9 cellular contexts compared by ENCODE assay signal in the genomic region with DNA sequence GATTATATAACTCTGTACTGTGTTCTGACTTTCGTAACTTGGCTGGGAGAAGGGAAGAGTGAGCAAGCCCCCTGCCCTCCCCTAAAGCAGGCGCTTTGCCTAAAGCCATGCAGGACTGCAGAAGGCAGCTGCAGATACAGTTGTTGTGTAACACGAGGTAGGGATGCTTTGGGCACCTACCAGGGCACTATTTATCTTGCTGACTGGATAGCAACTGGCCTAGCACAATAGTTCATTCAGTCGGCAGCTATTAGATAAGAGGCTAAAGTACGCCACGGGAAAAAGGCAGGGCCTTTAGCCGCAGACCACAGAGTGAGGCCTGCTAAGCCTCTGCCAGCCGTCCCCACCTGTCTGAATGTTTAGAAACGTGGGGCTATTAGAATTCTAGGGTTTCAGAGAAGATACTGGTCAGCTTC.
DNase-seq lines count a peak whose midpoint lies in the region; ATAC-seq, FAIRE-seq and TF ChIP-seq lines count a peak whose summit lies in the region.
"Had no signal": no experiment of that assay in that cellular context is flagged by ENCODE, and none has a peak within 500 bp of the region (broad histone marks: within the 10 kb centered on the region; RNA-seq: fewer than 3 reads in every experiment).

No MANE protein-coding gene starts in this region.

- TF ChIP-seq POLR2A in endothelial cell of umbilical vein (IDR thresholded peaks at IDR 0.05; ENCODE audit: low read depth, low read length) (no peak), testis (IDR thresholded peaks at IDR 0.05) (no peak)

- POLR2A ChIA-PET in endothelial cell of umbilical vein (lab: Charles Lee) = no interaction called here

- 56 to 68% methylated on average over 9 of the region's 9 CpGs for WGBS in testis, 2 donors

- peaks cover 3 to 10% of the 10 kb centered on the region in 2 experiments for H3K36me3 ChIP-seq in endothelial cell of umbilical vein (ENCODE audit: control insufficient read depth in 2 of 2, extremely low read depth in 1 of 2, insufficient read depth in 2 of 2, low read length in 2 of 2)
- peaks cover 10 to 27% of the 10 kb centered on the region in 2 donors for H3K36me3 ChIP-seq in mucosa of rectum (ENCODE audit: control insufficient read depth in 2 of 2, insufficient read depth in 2 of 2, low read length in 2 of 2)
- no peaks in the 10 kb centered on the region for H3K36me3 ChIP-seq in testis (ENCODE audit: low read depth, missing control alignments)

- intact Hi-C loops in endothelial cell of umbilical vein (cut with micrococcal nuclease) = loop anchor here (5.0 kb wide), 1 partner anchor 177 kb away; no protein-coding TSS in a partner anchor
- intact Hi-C loops in testis (cut with DNase I; ENCODE audit: low total_unique reads) = no loop called here

- no peaks in the 10 kb centered on the region for H3K27me3 ChIP-seq in endothelial cell of umbilical vein (ENCODE audit: control insufficient read depth in 2 of 2, insufficient read depth in 2 of 2, low read length in 2 of 2)
- H3K27me3 ChIP-seq in mucosa of rectum (ENCODE audit: control insufficient read depth in 2 of 2, insufficient read depth in 2 of 2, low read length in 2 of 2) = no peaks in the 10 kb centered on the region
- no peaks in the 10 kb centered on the region for H3K27me3 ChIP-seq in testis

- H3K4me1 ChIP-seq in endothelial cell of umbilical vein (ENCODE audit: control insufficient read depth, extremely low read depth, insufficient read depth, low read length) = peaks cover 27% of the 10 kb centered on the region
- peaks cover 0 to 17% of the 10 kb centered on the region in 2 donors for H3K4me1 ChIP-seq in mucosa of rectum (ENCODE audit: control insufficient read depth in 2 of 2, insufficient read depth in 2 of 2, low read length in 2 of 2)
- no peaks in the 10 kb centered on the region for H3K4me1 ChIP-seq in testis

- no TSS peak for BruUV-seq in endothelial cell of umbilical vein (replicated peaks; lab: Mats Ljungman, UMichigan)

- H2AFZ ChIP-seq in endothelial cell of umbilical vein (ENCODE audit: low read depth, low read length) = no peak overlapping the region

- H3K4me3 ChIP-seq in endothelial cell of umbilical vein (replicated peaks in 1 of 3; ENCODE audit: insufficient read depth in 1 of 3, low read depth in 1 of 3, low read length in 3 of 3) (no peak overlapping the region), mucosa of rectum (ENCODE audit: low read length in 2 of 2) (no peak overlapping the region), testis (no peak overlapping the region)

- FAIRE-seq in endothelial cell of umbilical vein (lab: Jason Lieb, UNC) = no peak
- FAIRE-seq: colon had no signal

- H4K20me1 ChIP-seq in endothelial cell of umbilical vein (replicated peaks; ENCODE audit: control insufficient read depth, extremely low read depth, insufficient read depth, low read length) = no peaks in the 10 kb centered on the region

- no peak for TF ChIP-seq CTCF in endothelial cell of umbilical vein (IDR thresholded peaks at IDR 0.05; ENCODE audit: extremely low read depth in 1 of 2, insufficient read depth in 1 of 2, low read depth in 1 of 2, low read length in 2 of 2)
- TF ChIP-seq CTCF in testis (IDR thresholded peaks at IDR 0.05) = no peak

- no peaks in the 10 kb centered on the region for H3K9me3 ChIP-seq in endothelial cell of umbilical vein (replicated peaks; ENCODE audit: control insufficient read depth, insufficient read depth, low read length)
- H3K9me3 ChIP-seq in mucosa of rectum (ENCODE audit: control insufficient read depth in 2 of 2, low read length in 2 of 2) = no peaks in the 10 kb centered on the region
- no peaks in the 10 kb centered on the region for H3K9me3 ChIP-seq in testis

- DNase-seq in NCI-H82 treated with DMSO at 0.1 percent for 48 hours (lab: John Stamatoyannopoulos, UW; ENCODE audit: unreplicated experiment) (peak; percentile 79), endothelial cell of umbilical vein (ENCODE audit: low read depth, low spot score) (peak; percentile 29), testis (peak; percentile 44), NCI-H1092 treated with DMSO at 0.1 percent for 48 hours (lab: John Stamatoyannopoulos, UW) (no peak)
- DNase-seq in stimulated activated CD4-positive, alpha-beta T cell treated with anti-CD3 and anti-CD28 coated beads, Interleukin-4, amount 100 ng/mL, for 24 hours = no peak
- DNase-seq in stimulated activated CD4-positive, alpha-beta T cell treated with anti-CD3 and anti-CD28 coated beads, Interleukin-4, amount 100 ng/mL, for 4 hours = no peak

- H3K79me2 ChIP-seq in endothelial cell of umbilical vein (ENCODE audit: control insufficient read depth, insufficient read depth, low read length) = no peaks in the 10 kb centered on the region

- ATAC-seq in GM18520 (IDR thresholded peaks at IDR 0.05; ENCODE audit: unreplicated experiment) = no peak

- dilution Hi-C loops in endothelial cell of umbilical vein (cut with MboI; ENCODE audit: extremely low pct_ligation_motif_present, low sequenced_read_pairs) = no loop called here

- CTCF ChIA-PET in endothelial cell of umbilical vein (lab: Charles Lee) = interaction anchor here (1.8 to 1.9 kb wide), 2 partner anchors 10 to 177 kb away, joined by 6 to 8 read pairs; no protein-coding TSS in a partner anchor

- no peaks in the 10 kb centered on the region for H3K9me1 ChIP-seq in endothelial cell of umbilical vein (replicated peaks; ENCODE audit: control insufficient read depth, extremely low read depth, insufficient read depth, low read length)

- peak overlapping the region; percentile 1 for H3K9ac ChIP-seq in endothelial cell of umbilical vein (replicated peaks; ENCODE audit: extremely low read depth, insufficient read depth, low read length)
- H3K9ac ChIP-seq in mucosa of rectum (ENCODE audit: low read depth in 1 of 2, low read length in 2 of 2) = peak overlapping the region in 1 of 2 donors; percentile 22

- H3K4me2 ChIP-seq in endothelial cell of umbilical vein (ENCODE audit: insufficient read depth, low read length) = peak overlapping the region; percentile 84

- H3K27ac ChIP-seq in endothelial cell of umbilical vein (ENCODE audit: insufficient read depth, low read depth, low read length) (peak overlapping the region; percentile 66), mucosa of rectum (ENCODE audit: low read depth in 2 of 2, low read length in 2 of 2) (peak overlapping the region; percentile 56), testis (peak overlapping the region in 1 of 2 donors; percentile 28)

TF ChIP-seq in endothelial cell of umbilical vein, 7 proteins besides CTCF, POLR2A, EP300 and RAD21:
- TF ChIP-seq MYC (IDR thresholded peaks at IDR 0.05; ENCODE audit: low read depth, low read length) (no peak), POLR2AphosphoS5 (IDR thresholded peaks at IDR 0.05; ENCODE audit: insufficient read depth, low read depth, low read length) (no peak), JUN (IDR thresholded peaks at IDR 0.05; ENCODE audit: borderline replicate concordance, insufficient read depth, insufficient read length, low read depth) (no peak), FOS (IDR thresholded peaks at IDR 0.05; ENCODE audit: borderline replicate concordance, insufficient read depth, low read length) (no peak), GATA2 (IDR thresholded peaks at IDR 0.05; ENCODE audit: insufficient read depth, insufficient read length, low read depth, low read length) (no peak), EZH2 (IDR thresholded peaks at IDR 0.05; ENCODE audit: borderline replicate concordance, low read depth, low read length, severe bottlenecking) (no peak)
- TF ChIP-seq, protein P1, sequence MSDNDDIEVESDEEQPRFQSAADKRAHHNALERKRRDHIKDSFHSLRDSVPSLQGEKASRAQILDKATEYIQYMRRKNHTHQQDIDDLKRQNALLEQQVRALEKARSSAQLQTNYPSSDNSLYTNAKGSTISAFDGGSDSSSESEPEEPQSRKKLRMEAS (IDR thresholded peaks at IDR 0.05; ENCODE audit: insufficient read depth, insufficient read length) = no peak
TF ChIP-seq in endothelial cell of umbilical vein: peak in this region for 0.

Comparison
In these comparisons a context has a peak if more than half of its experiments do, and no peak if none do; other contexts are left out.
1. DNase-seq: peak in NCI-H82 treated with DMSO at 0.1 percent for 48 hours (single experiment), endothelial cell of umbilical vein (single experiment) and testis (single experiment); none in stimulated activated CD4-positive, alpha-beta T cell treated with anti-CD3 and anti-CD28 coated beads, Interleukin-4, amount 100 ng/mL, for 24 hours (single experiment), NCI-H1092 treated with DMSO at 0.1 percent for 48 hours (single experiment) and stimulated activated CD4-positive, alpha-beta T cell treated with anti-CD3 and anti-CD28 coated beads, Interleukin-4, amount 100 ng/mL, for 4 hours (0 of 2).